Comparison of ENCODE assay signal across 21 cellular contexts in genomic region chr11:93548679-93549319, GRCh38.
A peak's percentile ranks its signal among the peaks of the same experiment; 100 is the strongest.
DNase-seq lines count a peak whose midpoint lies in the region; ATAC-seq and TF ChIP-seq lines count a peak whose summit lies in the region.
"Had no signal": no experiment of that assay in that cellular context is flagged by ENCODE, and none has a peak within 500 bp of the region (broad histone marks: within the 10 kb centered on the region; RNA-seq: fewer than 3 reads in every experiment).

No MANE protein-coding gene starts in this region.

- H3K4me1 Mint-ChIP-seq in nephron, result peaks cover 17% of the 10 kb centered on the region

- no peaks in the 10 kb centered on the region for H3K9me3 Mint-ChIP-seq in nephron
- H3K9me3 Mint-ChIP-seq: CD14-positive monocyte, H9 had no signal

- H3K27ac ChIP-seq in OCI-LY3 (ENCODE audit: low read length), result no peak overlapping the region

- peaks cover 35% of the 10 kb centered on the region for H3K4me1 ChIP-seq in OCI-LY3 (ENCODE audit: low read length)

- no peaks in the 10 kb centered on the region for H3K9me3 ChIP-seq in OCI-LY3 (ENCODE audit: insufficient read depth, low read length)

- H3K9ac ChIP-seq in OCI-LY3 (ENCODE audit: low read length), result no peak overlapping the region

- peak overlapping the region; percentile 10; the same call in 1 of the 2 replicates for H3K4me3 ChIP-seq in OCI-LY3 (ENCODE audit: low read length)

- no peak for DNase-seq in stimulated activated CD4-positive, alpha-beta T cell treated with anti-CD3 and anti-CD28 coated beads, Interleukin-2, amount 100 ng/mL, for 48 hours
- DNase-seq in HCEC 1CT, result no peak
- DNase-seq: EL, H9, Karpas-422, MV-4-11, NCI-H1694, NCI-H2081, NCI-H2171, NCI-H345, NCI-H524, NCI-H774, OCI-M1, Right ventricle myocardium superior had no signal

- H2AFZ ChIP-seq in OCI-LY3 (ENCODE audit: low read depth, low read length), result peak overlapping the region; percentile 55; the same call in 1 of the 2 replicates

- H3K4me2 ChIP-seq in OCI-LY3 (ENCODE audit: low read length), result peak overlapping the region; percentile 49

- peak overlapping the region in 2 of 3 experiments; percentile 28 to 52 for H3K27ac Mint-ChIP-seq in nephron
- H3K27ac Mint-ChIP-seq: B cell, CD14-positive monocyte, H9 had no signal

- H3K27me3 ChIP-seq in OCI-LY3 (ENCODE audit: low read depth, low read length), result no peaks in the 10 kb centered on the region

- no peaks in the 10 kb centered on the region for H4K20me1 ChIP-seq in OCI-LY3 (ENCODE audit: insufficient read depth, low read length)

- H3K4me3 Mint-ChIP-seq in nephron, result no peak overlapping the region
- H3K4me3 Mint-ChIP-seq: B cell, CD14-positive monocyte, H9 had no signal

- H3K36me3 ChIP-seq in OCI-LY3 (replicated peaks; ENCODE audit: low read depth, low read length), result no peaks in the 10 kb centered on the region

- TF ChIP-seq CTCF in OCI-LY3 (IDR thresholded peaks at IDR 0.05; ENCODE audit: low read depth, low read length) (no peak), nephron (IDR thresholded peaks at IDR 0.05; ENCODE audit: unreplicated experiment in 3 of 3) (no peak)

- peak; percentile 40 for ATAC-seq in GM18502 (IDR thresholded peaks at IDR 0.05; ENCODE audit: poor library complexity, unreplicated experiment)
- peak; percentile 47 for ATAC-seq in GM21529 (IDR thresholded peaks at IDR 0.05; ENCODE audit: unreplicated experiment)
- no peak for ATAC-seq in HG03097 (IDR thresholded peaks at IDR 0.05; ENCODE audit: low FRiP score, unreplicated experiment)

- no peaks in the 10 kb centered on the region for H3K79me2 ChIP-seq in OCI-LY3 (ENCODE audit: low read length)

- H3K27me3 Mint-ChIP-seq in nephron (ENCODE audit: low read depth), result peaks cover 23% of the 10 kb centered on the region

- H3K36me3 Mint-ChIP-seq in nephron (ENCODE audit: low read depth), result no peaks in the 10 kb centered on the region
- H3K36me3 Mint-ChIP-seq: CD14-positive monocyte had no signal
